8 cellular contexts compared by ENCODE assay signal in genomic region chr3:56799251-56799882, GRCh38. TPM values are rescaled to one million over a fixed set of nuclear protein-coding genes. Genes with fewer than 3 reads are reported as not detected.
DNase-seq lines count a peak whose midpoint lies in the region; TF ChIP-seq lines count a peak whose summit lies in the region.

No MANE protein-coding gene starts in this region.

- H3K36me3 Mint-ChIP-seq in activated CD4-positive, alpha-beta memory T cell treated with anti-CD3 and anti-CD28 coated beads for 36 hours = peaks cover 5% of the 10 kb centered on the region
- peaks cover 8% of the 10 kb centered on the region for H3K36me3 Mint-ChIP-seq in nephron (ENCODE audit: low read depth)

- H3K4me3 Mint-ChIP-seq in activated CD4-positive, alpha-beta memory T cell treated with anti-CD3 and anti-CD28 coated beads for 36 hours = peak overlapping the region; percentile 80
- peak overlapping the region; percentile 93 to 97 (median 97) for H3K4me3 Mint-ChIP-seq in nephron

- H3K9me3 Mint-ChIP-seq in activated CD4-positive, alpha-beta memory T cell treated with anti-CD3 and anti-CD28 coated beads for 36 hours = no peaks in the 10 kb centered on the region
- no peaks in the 10 kb centered on the region for H3K9me3 Mint-ChIP-seq in nephron

- POLR2A ChIA-PET in activated CD4-positive, alpha-beta memory T cell treated with anti-CD3 and anti-CD28 coated beads for 36 hours (lab: Charles Lee) = interaction anchor here (0.8 to 5.2 kb wide), 8 partner anchors 10 to 118 kb away, joined by 3 to 47 read pairs (median 14); partner anchors contain the start of gene TASOR

- CTCF ChIA-PET in activated CD4-positive, alpha-beta memory T cell treated with anti-CD3 and anti-CD28 coated beads for 36 hours (lab: Charles Lee) = interaction anchor here (0.7 to 13.6 kb wide), 55 partner anchors 11 to 1391 kb away, joined by 3 to 282 read pairs (median 5); partner anchors contain the start of gene TASOR

- peak overlapping the region; percentile 80 for H3K27ac Mint-ChIP-seq in activated CD4-positive, alpha-beta memory T cell treated with anti-CD3 and anti-CD28 coated beads for 36 hours
- peak overlapping the region; percentile 35 to 86 (median 79) for H3K27ac Mint-ChIP-seq in nephron

- TF ChIP-seq CTCF in GM12864 (IDR thresholded peaks at IDR 0.05; ENCODE audit: low read depth, low read length, missing control alignments) = peak; percentile 36
- peak; percentile 46 to 75 (median 54) for TF ChIP-seq CTCF in nephron (IDR thresholded peaks at IDR 0.05; ENCODE audit: unreplicated experiment in 3 of 3)

- H3K4me3 ChIP-seq in GM12864 (ENCODE audit: low read depth, low read length) = peak overlapping the region; percentile 40

- DNase-seq in A172 (ENCODE audit: low spot score) (peak; percentile 53), GM12864 (ENCODE audit: low read depth) (peak; percentile 38), NCI-H2171 treated with DMSO at 0.1 percent for 48 hours (lab: John Stamatoyannopoulos, UW) (peak; percentile 48), fibroblast of gingiva (ENCODE audit: low read depth) (peak; percentile 31), ecto neural progenitor cell (ENCODE audit: low spot score) (no peak), posterior vena cava (ENCODE audit: low spot score) (no peak)
- no peak for DNase-seq in activated CD4-positive, alpha-beta memory T cell treated with anti-CD3 and anti-CD28 coated beads for 36 hours

- intact Hi-C loops in activated CD4-positive, alpha-beta memory T cell treated with anti-CD3 and anti-CD28 coated beads for 36 hours (cut with micrococcal nuclease) = loop anchor here (1.0 kb wide), 2 partner anchors 16 to 97 kb away; no protein-coding TSS in a partner anchor
- intact Hi-C loops in posterior vena cava (cut with DNase I) = no loop called here

- peaks cover 62% of the 10 kb centered on the region for H3K4me1 Mint-ChIP-seq in activated CD4-positive, alpha-beta memory T cell treated with anti-CD3 and anti-CD28 coated beads for 36 hours (ENCODE audit: low read depth)
- H3K4me1 Mint-ChIP-seq in nephron = peaks cover 33% of the 10 kb centered on the region

- no peaks in the 10 kb centered on the region for H3K27me3 Mint-ChIP-seq in activated CD4-positive, alpha-beta memory T cell treated with anti-CD3 and anti-CD28 coated beads for 36 hours
- H3K27me3 Mint-ChIP-seq in nephron (ENCODE audit: low read depth) = peaks cover 3% of the 10 kb centered on the region

RNA-seq across cellular contexts. Expression of gene ARHGEF3, which starts 2.4 kb away (rescaled TPM):
- 10.4 and 14.4 TPM in 2 replicates for total RNA-seq in A172 (2014; rRNA removed; shearing (Covaris generic))
- total RNA-seq in activated CD4-positive, alpha-beta memory T cell treated with anti-CD3 and anti-CD28 coated beads for 36 hours = 10 to 100 TPM; 28.0 to 31.5 TPM
- total RNA-seq in posterior vena cava = 10 to 100 TPM; 20.3 to 24.2 TPM

Comparison
In these comparisons a context has a peak if more than half of its experiments do, and no peak if none do; other contexts are left out.
1. DNase-seq: peak in A172 (single experiment), GM12864 (single experiment), NCI-H2171 treated with DMSO at 0.1 percent for 48 hours (single experiment) and fibroblast of gingiva (single experiment); none in activated CD4-positive, alpha-beta memory T cell treated with anti-CD3 and anti-CD28 coated beads for 36 hours (single experiment), ecto neural progenitor cell (single experiment) and posterior vena cava (single experiment).